ENCODE assay signal across 2 cellular contexts in the genomic region with DNA sequence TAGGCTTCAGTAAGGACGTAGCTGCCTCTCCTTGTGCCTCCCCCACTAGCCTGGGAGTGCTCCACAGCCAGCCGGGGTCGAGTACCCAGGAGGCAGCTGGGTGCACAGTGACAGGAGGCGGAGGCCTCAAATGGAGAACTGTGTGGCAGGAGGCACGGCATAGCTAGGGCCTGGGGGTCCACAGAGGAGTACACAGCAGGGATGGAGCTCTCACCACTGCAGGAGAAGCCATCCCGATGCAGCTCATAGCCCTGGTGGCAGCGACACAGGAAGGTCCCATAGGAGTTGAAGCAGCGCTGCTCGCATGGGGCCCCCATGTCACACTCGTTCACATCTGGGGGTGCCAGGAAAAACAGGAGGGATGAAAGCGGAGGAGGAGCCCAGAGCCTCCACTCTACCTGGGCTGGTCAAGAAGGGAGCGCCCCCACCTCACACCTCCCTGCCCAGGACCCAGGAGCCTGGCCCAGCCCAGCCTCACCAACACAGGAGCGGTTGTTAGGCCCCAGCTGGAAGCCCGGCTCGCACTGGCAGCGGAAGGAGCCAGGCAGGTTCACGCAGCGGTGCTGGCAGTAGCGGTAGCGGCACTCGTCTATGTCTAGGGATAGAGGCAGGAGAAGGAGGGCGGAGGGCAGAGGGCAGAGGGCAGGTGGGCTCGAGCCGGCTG.
TF ChIP-seq lines count a peak whose summit lies in the region.

No MANE protein-coding gene starts in this region.

TF ChIP-seq in A549, 52 proteins besides CTCF, POLR2A, EP300 and RAD21:
- TF ChIP-seq, protein P1, sequence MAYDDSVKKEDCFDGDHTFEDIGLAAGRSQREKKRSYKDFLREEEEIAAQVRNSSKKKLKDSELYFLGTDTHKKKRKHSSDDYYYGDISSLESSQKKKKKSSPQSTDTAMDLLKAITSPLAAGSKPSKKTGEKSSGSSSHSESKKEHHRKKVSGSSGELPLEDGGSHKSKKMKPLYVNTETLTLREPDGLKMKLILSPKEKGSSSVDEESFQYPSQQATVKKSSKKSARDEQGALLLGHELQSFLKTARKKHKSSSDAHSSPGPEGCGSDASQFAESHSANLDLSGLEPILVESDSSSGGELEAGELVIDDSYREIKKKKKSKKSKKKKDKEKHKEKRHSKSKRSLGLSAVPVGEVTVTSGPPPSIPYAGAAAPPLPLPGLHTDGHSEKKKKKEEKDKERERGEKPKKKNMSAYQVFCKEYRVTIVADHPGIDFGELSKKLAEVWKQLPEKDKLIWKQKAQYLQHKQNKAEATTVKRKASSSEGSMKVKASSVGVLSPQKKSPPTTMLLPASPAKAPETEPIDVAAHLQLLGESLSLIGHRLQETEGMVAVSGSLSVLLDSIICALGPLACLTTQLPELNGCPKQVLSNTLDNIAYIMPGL (CRISPR knock-in tag; IDR thresholded peaks at IDR 0.05; ENCODE audit: borderline replicate concordance) = 0 out of 2 replicates have a peak, but pooled peaks have one; percentile 2
- TF ChIP-seq CHD4 (IDR thresholded peaks at IDR 0.05; ENCODE audit: borderline replicate concordance) = no peak
TF ChIP-seq in A549: peak in this region for 1.

TF ChIP-seq in GM12878, 131 proteins besides CTCF, POLR2A, EP300 and RAD21:
- TF ChIP-seq, protein P2, sequence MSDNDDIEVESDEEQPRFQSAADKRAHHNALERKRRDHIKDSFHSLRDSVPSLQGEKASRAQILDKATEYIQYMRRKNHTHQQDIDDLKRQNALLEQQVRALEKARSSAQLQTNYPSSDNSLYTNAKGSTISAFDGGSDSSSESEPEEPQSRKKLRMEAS (IDR thresholded peaks at IDR 0.05; ENCODE audit: low read depth, low read length) = no peak
- TF ChIP-seq CBFB (IDR thresholded peaks at IDR 0.05; ENCODE audit: low read depth) (0 out of 2 replicates have a peak, but pooled peaks have one; percentile 9), POLR2AphosphoS5 (IDR thresholded peaks at IDR 0.05; ENCODE audit: low read length) (0 out of 2 replicates have a peak, but pooled peaks have one; percentile 7)
- TF ChIP-seq, protein P3, sequence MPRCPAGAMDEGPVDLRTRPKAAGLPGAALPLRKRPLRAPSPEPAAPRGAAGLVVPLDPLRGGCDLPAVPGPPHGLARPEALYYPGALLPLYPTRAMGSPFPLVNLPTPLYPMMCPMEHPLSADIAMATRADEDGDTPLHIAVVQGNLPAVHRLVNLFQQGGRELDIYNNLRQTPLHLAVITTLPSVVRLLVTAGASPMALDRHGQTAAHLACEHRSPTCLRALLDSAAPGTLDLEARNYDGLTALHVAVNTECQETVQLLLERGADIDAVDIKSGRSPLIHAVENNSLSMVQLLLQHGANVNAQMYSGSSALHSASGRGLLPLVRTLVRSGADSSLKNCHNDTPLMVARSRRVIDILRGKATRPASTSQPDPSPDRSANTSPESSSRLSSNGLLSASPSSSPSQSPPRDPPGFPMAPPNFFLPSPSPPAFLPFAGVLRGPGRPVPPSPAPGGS (IDR thresholded peaks at IDR 0.05; ENCODE audit: borderline replicate concordance, insufficient read depth, low read depth, low read length, poor library complexity, severe bottlenecking) = peak; percentile 11
